23 cellular contexts compared by ENCODE assay signal in genomic region chr4:119585771-119586170, GRCh38. TPM values are rescaled to one million over a fixed set of nuclear protein-coding genes. Genes with fewer than 3 reads are reported as not detected.
A peak's percentile ranks its signal among the peaks of the same experiment; 100 is the strongest.
DNase-seq lines count a peak whose midpoint lies in the region; ATAC-seq and TF ChIP-seq lines count a peak whose summit lies in the region.
"Had no signal": no experiment of that assay in that cellular context is flagged by ENCODE, and none has a peak within 500 bp of the region (broad histone marks: within the 10 kb centered on the region; RNA-seq: fewer than 3 reads in every experiment).

No MANE protein-coding gene starts in this region.

- H4K20me1 ChIP-seq in Karpas-422 (ENCODE audit: insufficient read depth, low read depth, low read length) = no peaks in the 10 kb centered on the region
- H4K20me1 ChIP-seq: BLaER1 had no signal

- H3K27me3 Mint-ChIP-seq in activated CD8-positive, alpha-beta T cell treated with anti-CD3 and anti-CD28 coated beads for 36 hours = peaks cover 9% of the 10 kb centered on the region
- H3K27me3 Mint-ChIP-seq in naive thymus-derived CD8-positive, alpha-beta T cell = peaks cover 1 to 14% (median 9%) of the 10 kb centered on the region in 5 donors

- no peak overlapping the region for H3K27ac ChIP-seq in Karpas-422 (ENCODE audit: low read length)
- H3K27ac ChIP-seq: BLaER1, coronary artery, left lung, parathyroid adenoma, upper lobe of right lung had no signal

- H3K4me3 Mint-ChIP-seq in activated CD8-positive, alpha-beta T cell treated with anti-CD3 and anti-CD28 coated beads for 36 hours = no peak overlapping the region
- no peak overlapping the region for H3K4me3 Mint-ChIP-seq in naive thymus-derived CD8-positive, alpha-beta T cell
- H3K4me3 Mint-ChIP-seq: activated naive CD8-positive, alpha-beta T cell treated with anti-CD3 and anti-CD28 coated beads, Interleukin-2, amount 10 ng/mL, durations not matched to agents 7 days and 5 days; mesothelial cell of epicardium; natural killer cell had no signal

- intact Hi-C loops in activated CD8-positive, alpha-beta T cell treated with anti-CD3 and anti-CD28 coated beads for 36 hours (cut with micrococcal nuclease) = no loop called here

- no peaks in the 10 kb centered on the region for H3K79me2 ChIP-seq in Karpas-422 (ENCODE audit: low read length)
- H3K79me2 ChIP-seq: parathyroid adenoma had no signal

- CTCF ChIA-PET in activated CD8-positive, alpha-beta T cell treated with anti-CD3 and anti-CD28 coated beads for 36 hours (lab: Charles Lee) = no interaction called here

- H3K4me1 ChIP-seq in Karpas-422 (ENCODE audit: low read length) = no peaks in the 10 kb centered on the region
- H3K4me1 ChIP-seq: Caco-2, left lung, parathyroid adenoma, upper lobe of right lung had no signal

- ATAC-seq in activated CD8-positive, alpha-beta T cell treated with anti-CD3 and anti-CD28 coated beads for 36 hours = no peak
- ATAC-seq in naive thymus-derived CD8-positive, alpha-beta T cell = no peak
- ATAC-seq in HG02852 (IDR thresholded peaks at IDR 0.05; ENCODE audit: unreplicated experiment) (no peak), HG03039 (IDR thresholded peaks at IDR 0.05; ENCODE audit: unreplicated experiment) (no peak)
- ATAC-seq: left lung, natural killer cell, sciatic nerve, SK-N-SH treated with all-trans-retinoic acid at 6 μM for 48 hours, upper lobe of right lung had no signal

- TF ChIP-seq CTCF in astrocyte of the spinal cord (IDR thresholded peaks at IDR 0.05; ENCODE audit: low read depth, low read length) = no peak
- no peak for TF ChIP-seq CTCF in activated CD8-positive, alpha-beta T cell treated with anti-CD3 and anti-CD28 coated beads for 36 hours (IDR thresholded peaks at IDR 0.05)

- peak; percentile 3 for DNase-seq in DMS79 (lab: John Stamatoyannopoulos, UW)
- peak; percentile 16 for DNase-seq in Karpas-422
- DNase-seq in astrocyte of the spinal cord (ENCODE audit: low read depth, low spot score) = peak; percentile 29
- DNase-seq in kidney glomerular epithelial cell (lab: John Stamatoyannopoulos, UW) = peak; percentile 8
- no peak for DNase-seq in activated CD8-positive, alpha-beta T cell treated with anti-CD3 and anti-CD28 coated beads for 36 hours
- DNase-seq in naive thymus-derived CD8-positive, alpha-beta T cell = no peak
- DNase-seq: activated CD8-positive, alpha-beta memory T cell treated with anti-CD3 and anti-CD28 coated beads, Interleukin-2, amount 50 U/mL, for 48 hours; activated naive CD8-positive, alpha-beta T cell treated with anti-CD3 and anti-CD28 coated beads, Interleukin-2, amount 10 ng/mL, durations not matched to agents 7 days and 5 days; Caco-2; left lung; natural killer cell; NCI-H1092; NCI-H524 treated with DMSO at 0.1 percent for 48 hours; stimulated activated CD8-positive, alpha-beta memory T cell treated with anti-CD3 and anti-CD28 coated beads, Interleukin-4, amount 100 ng/mL, for 48 hours; upper lobe of right lung had no signal

- H3K9me2 ChIP-seq in Karpas-422 (replicated peaks; ENCODE audit: insufficient read depth, low read length) = no peaks in the 10 kb centered on the region

- H3K4me2 ChIP-seq in Karpas-422 (ENCODE audit: low read depth, low read length, poor library complexity, severe bottlenecking) = no peak overlapping the region
- H3K4me2 ChIP-seq: BLaER1 had no signal

- no peak overlapping the region for H3K27ac Mint-ChIP-seq in activated CD8-positive, alpha-beta T cell treated with anti-CD3 and anti-CD28 coated beads for 36 hours
- H3K27ac Mint-ChIP-seq in naive thymus-derived CD8-positive, alpha-beta T cell = no peak overlapping the region
- H3K27ac Mint-ChIP-seq: activated naive CD8-positive, alpha-beta T cell treated with anti-CD3 and anti-CD28 coated beads, Interleukin-2, amount 10 ng/mL, durations not matched to agents 7 days and 5 days; mesothelial cell of epicardium; natural killer cell had no signal

- no peak overlapping the region for H2AFZ ChIP-seq in Karpas-422 (ENCODE audit: low read length)
- H2AFZ ChIP-seq: parathyroid adenoma had no signal

- no peaks in the 10 kb centered on the region for H3K36me3 ChIP-seq in Karpas-422 (ENCODE audit: insufficient read depth, low read length)
- H3K36me3 ChIP-seq: BLaER1, left lung, upper lobe of right lung had no signal

- no peaks in the 10 kb centered on the region for H3K9me3 Mint-ChIP-seq in activated CD8-positive, alpha-beta T cell treated with anti-CD3 and anti-CD28 coated beads for 36 hours
- peaks cover 0 to 7% (median 0%) of the 10 kb centered on the region in 9 donors for H3K9me3 Mint-ChIP-seq in naive thymus-derived CD8-positive, alpha-beta T cell
- H3K9me3 Mint-ChIP-seq: activated naive CD8-positive, alpha-beta T cell treated with anti-CD3 and anti-CD28 coated beads, Interleukin-2, amount 10 ng/mL, durations not matched to agents 7 days and 5 days; natural killer cell had no signal

- H3K27me3 ChIP-seq in Karpas-422 (ENCODE audit: low read length) = no peaks in the 10 kb centered on the region
- H3K27me3 ChIP-seq: BLaER1, left lung, upper lobe of right lung had no signal

- no peak overlapping the region for H3K4me3 ChIP-seq in Karpas-422 (ENCODE audit: low read length)
- H3K4me3 ChIP-seq in astrocyte of the spinal cord (ENCODE audit: low read depth, low read length) = no peak overlapping the region
- H3K4me3 ChIP-seq: BLaER1, coronary artery, left lung, upper lobe of right lung had no signal

- no peak overlapping the region for H3K9ac ChIP-seq in Karpas-422 (ENCODE audit: low read length)
- H3K9ac ChIP-seq: BLaER1, parathyroid adenoma had no signal

- no peaks in the 10 kb centered on the region for H3K9me3 ChIP-seq in Karpas-422 (ENCODE audit: low read length)
- H3K9me3 ChIP-seq: BLaER1, Caco-2, left lung, upper lobe of right lung had no signal

- H3K4me1 Mint-ChIP-seq in activated CD8-positive, alpha-beta T cell treated with anti-CD3 and anti-CD28 coated beads for 36 hours (ENCODE audit: low read depth) = no peaks in the 10 kb centered on the region
- H3K4me1 Mint-ChIP-seq in naive thymus-derived CD8-positive, alpha-beta T cell = no peaks in the 10 kb centered on the region
- H3K4me1 Mint-ChIP-seq: natural killer cell had no signal

- in situ Hi-C loops in astrocyte of the spinal cord (cut with HindIII; ENCODE audit: low sequenced_read_pairs) = no loop called here

- POLR2A ChIA-PET in activated CD8-positive, alpha-beta T cell treated with anti-CD3 and anti-CD28 coated beads for 36 hours (lab: Charles Lee) = no interaction called here
- POLR2A ChIA-PET in naive thymus-derived CD8-positive, alpha-beta T cell (lab: Charles Lee) = no interaction called here

- H3K36me3 Mint-ChIP-seq in activated CD8-positive, alpha-beta T cell treated with anti-CD3 and anti-CD28 coated beads for 36 hours (ENCODE audit: low read depth) = no peaks in the 10 kb centered on the region
- H3K36me3 Mint-ChIP-seq in naive thymus-derived CD8-positive, alpha-beta T cell = peaks cover 0 to 2% (median 0%) of the 10 kb centered on the region in 3 donors
- H3K36me3 Mint-ChIP-seq: activated naive CD8-positive, alpha-beta T cell treated with anti-CD3 and anti-CD28 coated beads, Interleukin-2, amount 10 ng/mL, durations not matched to agents 7 days and 5 days; natural killer cell had no signal

RNA-seq across cellular contexts. Expression of gene PDE5A, which starts 42.8 kb away (rescaled TPM):
- 0.07 and 0.30 TPM in 2 replicates for total RNA-seq in Karpas-422 (2014; rRNA removed; shearing (Covaris generic); ENCODE audit: low replicate concordance)
- under 1 TPM; 0.22 to 0.32 TPM for total RNA-seq in activated CD8-positive, alpha-beta T cell treated with anti-CD3 and anti-CD28 coated beads for 36 hours
- total RNA-seq in naive thymus-derived CD8-positive, alpha-beta T cell = 1 to 10 TPM; 1.2 to 1.3 TPM
- polyA plus RNA-seq in naive thymus-derived CD8-positive, alpha-beta T cell = 1 to 10 TPM; 1.0 to 1.1 (median 1.1) TPM

Comparison
In these comparisons a context has a peak if more than half of its experiments do, and no peak if none do; other contexts are left out.
1. DNase-seq: peak in DMS79 (single experiment), Karpas-422 (single experiment), astrocyte of the spinal cord (single experiment) and kidney glomerular epithelial cell (single experiment); none in activated CD8-positive, alpha-beta T cell treated with anti-CD3 and anti-CD28 coated beads for 36 hours (single experiment) and naive thymus-derived CD8-positive, alpha-beta T cell (0 of 10).